In the genomic region with DNA sequence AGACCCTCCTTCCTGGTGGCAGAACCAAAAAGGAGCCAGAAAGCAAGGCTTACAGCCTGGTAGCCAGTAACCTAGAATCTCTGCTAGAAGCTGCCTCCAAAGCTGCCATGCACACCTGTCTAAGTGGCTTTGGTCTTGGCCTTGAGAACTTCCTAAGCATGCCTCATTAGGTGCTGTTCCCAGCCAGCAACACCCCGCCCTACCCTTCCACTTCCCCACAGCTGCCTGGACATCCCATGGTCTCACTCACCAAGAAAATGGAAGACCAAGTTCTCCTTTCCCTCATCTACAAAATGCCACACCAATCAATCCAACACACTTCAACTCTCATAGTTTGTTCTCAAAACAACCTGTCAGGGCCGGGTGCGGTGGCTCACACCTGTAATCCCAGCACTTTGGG, we compare ENCODE assay signal across 1 cellular context.
TF ChIP-seq lines count a peak whose summit lies in the region.

No MANE protein-coding gene starts in this region.

TF ChIP-seq in GM12878, 131 proteins besides CTCF, POLR2A, EP300 and RAD21:
- TF ChIP-seq ZNF622 (IDR thresholded peaks at IDR 0.05) (no peak), IRF4 (IDR thresholded peaks at IDR 0.05; ENCODE audit: low read depth, low read length) (no peak), SMARCA5 (IDR thresholded peaks at IDR 0.05) (no peak), IKZF1 (conservative IDR thresholded peaks at IDR 0.05) (no peak), MYC (IDR thresholded peaks at IDR 0.05; ENCODE audit: insufficient read depth, insufficient read length, insufficient replicate concordance, low read length, severe bottlenecking) (no peak), SIX5 (IDR thresholded peaks at IDR 0.05; ENCODE audit: low read depth, low read length, severe bottlenecking) (no peak), DPF2 (IDR thresholded peaks at IDR 0.05) (no peak), RAD51 (IDR thresholded peaks at IDR 0.05) (no peak), CHD2 (IDR thresholded peaks at IDR 0.05; ENCODE audit: borderline replicate concordance, low read depth, low read length) (no peak), NR2C1 (IDR thresholded peaks at IDR 0.05) (no peak), NR2C2 (IDR thresholded peaks at IDR 0.05; ENCODE audit: borderline replicate concordance, control insufficient read depth, insufficient read length, low read depth) (no peak), ZNF274 (IDR thresholded peaks at IDR 0.05; ENCODE audit: insufficient read depth, insufficient read length) (no peak), ZNF384 (IDR thresholded peaks at IDR 0.05; ENCODE audit: borderline replicate concordance, low read depth, low read length) (no peak), NFYA (IDR thresholded peaks at IDR 0.05; ENCODE audit: borderline replicate concordance, low read depth, low read length) (no peak)
- TF ChIP-seq, protein P1, sequence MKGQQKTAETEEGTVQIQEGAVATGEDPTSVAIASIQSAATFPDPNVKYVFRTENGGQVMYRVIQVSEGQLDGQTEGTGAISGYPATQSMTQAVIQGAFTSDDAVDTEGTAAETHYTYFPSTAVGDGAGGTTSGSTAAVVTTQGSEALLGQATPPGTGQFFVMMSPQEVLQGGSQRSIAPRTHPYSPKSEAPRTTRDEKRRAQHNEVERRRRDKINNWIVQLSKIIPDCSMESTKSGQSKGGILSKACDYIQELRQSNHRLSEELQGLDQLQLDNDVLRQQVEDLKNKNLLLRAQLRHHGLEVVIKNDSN (IDR thresholded peaks at IDR 0.05; ENCODE audit: borderline replicate concordance, extremely low read length, insufficient read depth, low read depth, low read length), result no peak
- TF ChIP-seq, protein P2, sequence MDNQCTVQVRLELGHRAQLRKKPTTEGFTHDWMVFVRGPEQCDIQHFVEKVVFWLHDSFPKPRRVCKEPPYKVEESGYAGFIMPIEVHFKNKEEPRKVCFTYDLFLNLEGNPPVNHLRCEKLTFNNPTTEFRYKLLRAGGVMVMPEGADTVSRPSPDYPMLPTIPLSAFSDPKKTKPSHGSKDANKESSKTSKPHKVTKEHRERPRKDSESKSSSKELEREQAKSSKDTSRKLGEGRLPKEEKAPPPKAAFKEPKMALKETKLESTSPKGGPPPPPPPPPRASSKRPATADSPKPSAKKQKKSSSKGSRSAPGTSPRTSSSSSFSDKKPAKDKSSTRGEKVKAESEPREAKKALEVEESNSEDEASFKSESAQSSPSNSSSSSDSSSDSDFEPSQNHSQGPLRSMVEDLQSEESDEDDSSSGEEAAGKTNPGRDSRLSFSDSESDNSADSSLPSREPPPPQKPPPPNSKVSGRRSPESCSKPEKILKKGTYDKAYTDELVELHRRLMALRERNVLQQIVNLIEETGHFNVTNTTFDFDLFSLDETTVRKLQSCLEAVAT (IDR thresholded peaks at IDR 0.05), result no peak
- TF ChIP-seq, protein P3, sequence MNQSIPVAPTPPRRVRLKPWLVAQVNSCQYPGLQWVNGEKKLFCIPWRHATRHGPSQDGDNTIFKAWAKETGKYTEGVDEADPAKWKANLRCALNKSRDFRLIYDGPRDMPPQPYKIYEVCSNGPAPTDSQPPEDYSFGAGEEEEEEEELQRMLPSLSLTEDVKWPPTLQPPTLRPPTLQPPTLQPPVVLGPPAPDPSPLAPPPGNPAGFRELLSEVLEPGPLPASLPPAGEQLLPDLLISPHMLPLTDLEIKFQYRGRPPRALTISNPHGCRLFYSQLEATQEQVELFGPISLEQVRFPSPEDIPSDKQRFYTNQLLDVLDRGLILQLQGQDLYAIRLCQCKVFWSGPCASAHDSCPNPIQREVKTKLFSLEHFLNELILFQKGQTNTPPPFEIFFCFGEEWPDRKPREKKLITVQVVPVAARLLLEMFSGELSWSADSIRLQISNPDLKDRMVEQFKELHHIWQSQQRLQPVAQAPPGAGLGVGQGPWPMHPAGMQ (IDR thresholded peaks at IDR 0.05; ENCODE audit: borderline replicate concordance), result no peak
- TF ChIP-seq, protein P4, sequence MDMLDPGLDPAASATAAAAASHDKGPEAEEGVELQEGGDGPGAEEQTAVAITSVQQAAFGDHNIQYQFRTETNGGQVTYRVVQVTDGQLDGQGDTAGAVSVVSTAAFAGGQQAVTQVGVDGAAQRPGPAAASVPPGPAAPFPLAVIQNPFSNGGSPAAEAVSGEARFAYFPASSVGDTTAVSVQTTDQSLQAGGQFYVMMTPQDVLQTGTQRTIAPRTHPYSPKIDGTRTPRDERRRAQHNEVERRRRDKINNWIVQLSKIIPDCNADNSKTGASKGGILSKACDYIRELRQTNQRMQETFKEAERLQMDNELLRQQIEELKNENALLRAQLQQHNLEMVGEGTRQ (IDR thresholded peaks at IDR 0.05; ENCODE audit: borderline replicate concordance, low read depth, low read length), result no peak
- TF ChIP-seq, protein P5, sequence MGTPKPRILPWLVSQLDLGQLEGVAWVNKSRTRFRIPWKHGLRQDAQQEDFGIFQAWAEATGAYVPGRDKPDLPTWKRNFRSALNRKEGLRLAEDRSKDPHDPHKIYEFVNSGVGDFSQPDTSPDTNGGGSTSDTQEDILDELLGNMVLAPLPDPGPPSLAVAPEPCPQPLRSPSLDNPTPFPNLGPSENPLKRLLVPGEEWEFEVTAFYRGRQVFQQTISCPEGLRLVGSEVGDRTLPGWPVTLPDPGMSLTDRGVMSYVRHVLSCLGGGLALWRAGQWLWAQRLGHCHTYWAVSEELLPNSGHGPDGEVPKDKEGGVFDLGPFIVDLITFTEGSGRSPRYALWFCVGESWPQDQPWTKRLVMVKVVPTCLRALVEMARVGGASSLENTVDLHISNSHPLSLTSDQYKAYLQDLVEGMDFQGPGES (IDR thresholded peaks at IDR 0.05), result no peak
TF ChIP-seq in GM12878: peak in this region for 0.
